16 cellular contexts compared by ENCODE assay signal in genomic region chr2:160043265-160043664, GRCh38. TPM values are rescaled to one million over a fixed set of nuclear protein-coding genes. Genes with fewer than 3 reads are reported as not detected.
A peak's percentile ranks its signal among the peaks of the same experiment; 100 is the strongest.
DNase-seq lines count a peak whose midpoint lies in the region; ATAC-seq, FAIRE-seq and TF ChIP-seq lines count a peak whose summit lies in the region.
"Had no signal": no experiment of that assay in that cellular context is flagged by ENCODE, and none has a peak within 500 bp of the region (broad histone marks: within the 10 kb centered on the region; RNA-seq: fewer than 3 reads in every experiment).

No MANE protein-coding gene starts in this region.

- CTCF ChIA-PET in WTC11 (lab: Charles Lee): interaction anchor here (1.1 kb wide), 1 partner anchor 12 kb away, joined by 6 read pairs; no protein-coding TSS in a partner anchor

- H3K9me3 Mint-ChIP-seq in WTC11: no peaks in the 10 kb centered on the region
- H3K9me3 Mint-ChIP-seq: HFFc6 had no signal

- no peak for FAIRE-seq in GM12891 (lab: Jason Lieb, UNC)
- FAIRE-seq: A549, H1, HepG2 had no signal

- H3K4me3 Mint-ChIP-seq in WTC11: no peak overlapping the region
- H3K4me3 Mint-ChIP-seq: HFFc6 had no signal

- H3K36me3 Mint-ChIP-seq in WTC11: no peaks in the 10 kb centered on the region

- no peak overlapping the region for H3K27ac Mint-ChIP-seq in WTC11
- H3K27ac Mint-ChIP-seq: HFFc6 had no signal

- TF ChIP-seq CTCF in WTC11 (IDR thresholded peaks at IDR 0.05): no peak

- DNase-seq in EH (ENCODE audit: low read depth) (peak; percentile 28), M059J (ENCODE audit: low read depth) (peak; percentile 87), WTC11 (ENCODE audit: low spot score) (no peak), myocyte (ENCODE audit: low read depth) (peak; percentile 75), GM12891 (ENCODE audit: insufficient read length, low spot score) (no peak), HT-29 (ENCODE audit: low spot score) (no peak), NCI-H446 treated with DMSO at 0.1 percent for 48 hours (lab: John Stamatoyannopoulos, UW) (no peak)
- DNase-seq: Calu3, DND-41, HFFc6, NCI-H1930, NCI-H2171 treated with DMSO at 0.1 percent for 48 hours, NCI-H510A had no signal

- POLR2A ChIA-PET in WTC11 (lab: Charles Lee): no interaction called here

- peak; percentile 33 for ATAC-seq in WTC11
- ATAC-seq: A549, HepG2 had no signal

- H3K4me1 Mint-ChIP-seq in WTC11: peaks cover 20% of the 10 kb centered on the region

- TF ChIP-seq POLR2A in GM12891 (IDR thresholded peaks at IDR 0.05; ENCODE audit: low read depth, low read length): no peak

- no peaks in the 10 kb centered on the region for H3K27me3 Mint-ChIP-seq in WTC11 (ENCODE audit: low read depth)

TF ChIP-seq in WTC11, 78 proteins besides CTCF, POLR2A, EP300 and RAD21:
- TF ChIP-seq ESRRA (CRISPR knock-in tag; IDR thresholded peaks at IDR 0.05; ENCODE audit: borderline replicate concordance): no peak
- no peak for TF ChIP-seq ATF1 (CRISPR knock-in tag; IDR thresholded peaks at IDR 0.05)
- TF ChIP-seq MAX (CRISPR knock-in tag; IDR thresholded peaks at IDR 0.05): no peak
- TF ChIP-seq STAT6 (CRISPR knock-in tag; conservative IDR thresholded peaks at IDR 0.05; ENCODE audit: low read depth): no peak
- no peak for TF ChIP-seq ATF6 (CRISPR knock-in tag; IDR thresholded peaks at IDR 0.05)
- TF ChIP-seq E2F4 (CRISPR knock-in tag; IDR thresholded peaks at IDR 0.05; ENCODE audit: borderline replicate concordance, low read depth): no peak
- no peak for TF ChIP-seq HMGA2 (CRISPR knock-in tag; IDR thresholded peaks at IDR 0.05)
- TF ChIP-seq NR1H2 (CRISPR knock-in tag; IDR thresholded peaks at IDR 0.05): no peak
- no peak for TF ChIP-seq ZNF232 (CRISPR knock-in tag; IDR thresholded peaks at IDR 0.05)

TF ChIP-seq in GM12891, 5 proteins besides CTCF, POLR2A, EP300 and RAD21:
- no peak for TF ChIP-seq POLR2AphosphoS5 (IDR thresholded peaks at IDR 0.05; ENCODE audit: low read depth, low read length)
- no peak for TF ChIP-seq PAX5 (IDR thresholded peaks at IDR 0.05; ENCODE audit: insufficient read depth, low read length, severe bottlenecking)
- TF ChIP-seq SPI1 (IDR thresholded peaks at IDR 0.05; ENCODE audit: low read depth, low read length): no peak
- TF ChIP-seq TAF1 (IDR thresholded peaks at IDR 0.05; ENCODE audit: low read depth, low read length): no peak
- no peak for TF ChIP-seq POU2F2 (IDR thresholded peaks at IDR 0.05; ENCODE audit: low read depth, low read length)

RNA-seq across cellular contexts. Expression of gene PLA2R1, which starts 19.1 kb away (rescaled TPM):
- 0.66 and 1.8 TPM in 2 replicates for total RNA-seq in M059J (2014; rRNA removed; shearing (Covaris generic))
- total RNA-seq in WTC11 (2021): 0.76 to 1.1 TPM (median 0.92 TPM) in 3 replicates
- total RNA-seq in myocyte: 5.6 and 6.0 TPM in 2 replicates
- 12.8 TPM for polyA plus RNA-seq in myocyte (2012)
- 0.01 TPM for polyA plus RNA-seq in GM12891 (2012; ENCODE audit: low read depth, missing spikeins)
- total RNA-seq in HT-29 (2014; rRNA removed; shearing (Covaris generic)): 9.3 and 12.2 TPM in 2 replicates
- total RNA-seq: HepG2 had no signal
- polyA plus RNA-seq: HepG2 had no signal

Comparison
In these comparisons a context has a peak if more than half of its experiments do, and no peak if none do; other contexts are left out.
1. DNase-seq: peak in EH (single experiment), M059J (single experiment) and myocyte (single experiment); none in WTC11 (single experiment), GM12891 (single experiment), HT-29 (single experiment) and NCI-H446 treated with DMSO at 0.1 percent for 48 hours (single experiment).